1 cellular context compared by ENCODE assay signal in genomic region chr12:1282670-1283361, GRCh38.
TF ChIP-seq lines count a peak whose summit lies in the region.

No MANE protein-coding gene starts in this region.

TF ChIP-seq in GM23338, 12 proteins besides CTCF, POLR2A, EP300 and RAD21 (continued from another document):
- TF ChIP-seq ZNF462 (CRISPR knock-in tag; IDR thresholded peaks at IDR 0.05), result no peak
TF ChIP-seq in GM23338: peak in this region for 0.
